Comparison of ENCODE assay signal across 27 cellular contexts in genomic region chr7:139525750-139526149, GRCh38. TPM values are rescaled to one million over a fixed set of nuclear protein-coding genes. Genes with fewer than 3 reads are reported as not detected.
"Had no signal": no experiment of that assay in that cellular context is flagged by ENCODE, and none has a peak within 500 bp of the region (broad histone marks: within the 10 kb centered on the region; RNA-seq: fewer than 3 reads in every experiment).

No MANE protein-coding gene starts in this region.

- H3K4me3 Mint-ChIP-seq: immature natural killer cell; stimulated activated memory B cell treated with anti-CD40 and anti-IgM and Interleukin-4, amounts not matched to agents 10 μg/mL and 1 μg/mL and 100 μg/mL, for 72 hours; stimulated activated naive CD8-positive, alpha-beta T cell treated with anti-CD3 and anti-CD28 coated beads, Interleukin-15, Interleukin-2, amounts not matched to agents 100 ng/mL and 50 ng/mL, for 24 hours had no signal

- H3K36me3 Mint-ChIP-seq: immature natural killer cell had no signal

- H3K27ac Mint-ChIP-seq: immature natural killer cell; stimulated activated memory B cell treated with anti-CD40 and anti-IgM and Interleukin-4, amounts not matched to agents 10 μg/mL and 1 μg/mL and 100 μg/mL, for 72 hours; stimulated activated naive CD8-positive, alpha-beta T cell treated with anti-CD3 and anti-CD28 coated beads, Interleukin-15, Interleukin-2, amounts not matched to agents 100 ng/mL and 50 ng/mL, for 24 hours had no signal

- H3K4me1 Mint-ChIP-seq: stimulated activated memory B cell treated with anti-CD40 and anti-IgM and Interleukin-4, amounts not matched to agents 10 μg/mL and 1 μg/mL and 100 μg/mL, for 72 hours had no signal

- DNase-seq: dermis blood vessel endothelial cell; effector memory CD4-positive, alpha-beta T cell; foreskin melanocyte; immature natural killer cell; islet precursor cell; kidney glomerular epithelial cell; left colon; left ventricle myocardium inferior; mammary epithelial cell; naive thymus-derived CD8-positive, alpha-beta T cell; sigmoid colon; stimulated activated CD4-positive, alpha-beta T cell treated with anti-CD3 and anti-CD28 coated beads, Interleukin-2, amount 100 ng/mL, for 24 hours; stimulated activated CD4-positive, alpha-beta T cell treated with anti-CD3 and anti-CD28 coated beads, Interleukin-4, amount 100 ng/mL, for 4 hours; transverse colon had no signal

- H3K9me3 Mint-ChIP-seq: stimulated activated naive CD8-positive, alpha-beta T cell treated with anti-CD3 and anti-CD28 coated beads, Interleukin-15, Interleukin-2, amounts not matched to agents 100 ng/mL and 50 ng/mL, for 24 hours had no signal

RNA-seq across cellular contexts. Expression of gene CLEC2L, which starts 2.3 kb away (rescaled TPM):
- total RNA-seq: dermis blood vessel endothelial cell; endothelial cell of umbilical vein; epithelial cell of proximal tubule; esophagus muscularis mucosa; fibroblast of lung; left colon; mammary epithelial cell; mesenteric fat pad; myocyte; naive thymus-derived CD8-positive, alpha-beta T cell; osteoblast; right atrium auricular region; ureter; vagina had no signal

RNA-seq across cellular contexts. Expression of gene KLRG2, which starts 42.3 kb away (rescaled TPM):
- total RNA-seq: endothelial cell of umbilical vein; fibroblast of lung; left ventricle myocardium inferior; mesenteric fat pad; myocyte; naive thymus-derived CD8-positive, alpha-beta T cell; osteoblast; right atrium auricular region; skeletal muscle tissue; transverse colon had no signal
